9 cellular contexts compared by ENCODE assay signal in the genomic region with DNA sequence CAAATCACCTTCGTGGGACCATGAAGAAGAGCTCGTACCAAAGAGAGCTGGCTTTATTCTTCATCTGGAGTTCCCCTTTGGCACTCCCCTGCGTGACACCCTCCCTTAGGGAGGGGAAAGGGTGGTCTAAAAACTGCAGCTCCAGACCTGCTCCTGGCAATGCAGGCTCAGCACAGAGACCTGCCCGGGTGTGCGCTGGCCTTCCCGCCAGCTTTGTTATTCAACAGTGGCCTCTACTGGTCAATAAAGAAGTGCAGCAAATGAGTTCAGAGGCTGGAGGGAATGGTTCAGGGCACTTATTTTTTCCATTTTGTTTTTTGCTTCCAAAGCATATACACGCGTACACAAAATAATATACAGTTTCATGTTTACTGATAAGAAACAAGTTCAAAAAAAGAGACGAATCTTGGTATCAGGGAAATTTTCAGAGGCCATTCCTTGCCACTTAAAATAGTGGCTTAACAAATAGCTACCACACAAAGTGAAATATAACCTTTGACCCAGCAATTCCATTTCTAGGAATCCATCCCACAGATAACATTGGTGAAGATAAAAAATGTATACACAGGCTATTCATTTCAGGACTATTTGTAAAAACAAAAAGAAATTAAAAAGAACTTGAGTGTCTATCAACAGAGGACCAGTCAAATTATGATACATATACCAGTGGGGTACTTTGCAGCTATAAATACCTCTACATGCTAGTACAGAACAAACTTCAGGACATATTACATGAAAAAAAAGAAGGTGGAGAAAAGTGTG. TPM values are rescaled to one million over a fixed set of nuclear protein-coding genes. Genes with fewer than 3 reads are reported as not detected.
DNase-seq lines count a peak whose midpoint lies in the region; ATAC-seq and TF ChIP-seq lines count a peak whose summit lies in the region.
"Had no signal": no experiment of that assay in that cellular context is flagged by ENCODE, and none has a peak within 500 bp of the region (broad histone marks: within the 10 kb centered on the region; RNA-seq: fewer than 3 reads in every experiment).

No MANE protein-coding gene starts in this region.

- intact Hi-C loops in esophagus muscularis mucosa (cut with DNase I) = loop anchor here (2.0 kb wide), 1 partner anchor 283 kb away; no protein-coding TSS in a partner anchor
- intact Hi-C loops in aorta (cut with DNase I) = loop anchor here in 1 of 2 donors (10.0 kb wide), 2 partner anchors 279 to 489 kb away; a partner anchor contains a TSS

- WGBS in esophagus muscularis mucosa = 7% methylated on average over 9 of the region's 9 CpGs
- 11% methylated on average over 9 of the region's 9 CpGs for WGBS in aorta, 2 donors

- peak; percentile 60 for TF ChIP-seq CTCF in HL-60 (IDR thresholded peaks at IDR 0.05; ENCODE audit: insufficient read depth, low read length)
- peak; percentile 65 to 84 (median 74) for TF ChIP-seq CTCF in esophagus muscularis mucosa (IDR thresholded peaks at IDR 0.05)

- H3K36me3 ChIP-seq in esophagus muscularis mucosa = peaks cover 0 to 27% (median 13%) of the 10 kb centered on the region in 4 donors
- H3K36me3 ChIP-seq in aorta (ENCODE audit: control insufficient read depth in 1 of 2, insufficient read depth in 2 of 2, low read length in 1 of 2) = no peaks in the 10 kb centered on the region

- H3K4me3 ChIP-seq in HL-60 (replicated peaks; ENCODE audit: insufficient read depth, low read length) (no peak overlapping the region), esophagus muscularis mucosa (no peak overlapping the region), aorta (ENCODE audit: low read length in 2 of 2) (no peak overlapping the region)

- TF ChIP-seq EP300 in esophagus muscularis mucosa (IDR thresholded peaks at IDR 0.05) = no peak

- TF ChIP-seq POLR2A in esophagus muscularis mucosa (IDR thresholded peaks at IDR 0.05; ENCODE audit: low read depth) = no peak

- CTCF ChIA-PET in activated CD8-positive, alpha-beta memory T cell treated with anti-CD3 and anti-CD28 coated beads, Interleukin-2, amount 10 ng/mL, durations not matched to agents 7 days and 5 days (lab: Charles Lee) = interaction anchor here (0.6 to 2.3 kb wide), 52 partner anchors 8 to 776 kb away, joined by 3 to 99 read pairs (median 4); a partner anchor contains a TSS

- H3K27me3 Mint-ChIP-seq in activated CD8-positive, alpha-beta memory T cell treated with anti-CD3 and anti-CD28 coated beads, Interleukin-2, amount 10 ng/mL, durations not matched to agents 7 days and 5 days = no peaks in the 10 kb centered on the region
- no peaks in the 10 kb centered on the region for H3K27me3 Mint-ChIP-seq in naive thymus-derived CD8-positive, alpha-beta T cell
- H3K27me3 Mint-ChIP-seq: dendritic cell treated with granulocyte-macrophage colony-stimulating factor and Interleukin-4, amounts not matched to agents 40 ng/mL and 50 ng/mL, for 4 days had no signal

- POLR2A ChIA-PET in naive thymus-derived CD8-positive, alpha-beta T cell (lab: Charles Lee) = interaction anchor here (0.5 to 1.3 kb wide), 2 partner anchors 283 to 493 kb away, joined by 3 to 10 read pairs; no protein-coding TSS in a partner anchor

- H3K9me3 Mint-ChIP-seq in activated CD8-positive, alpha-beta memory T cell treated with anti-CD3 and anti-CD28 coated beads, Interleukin-2, amount 10 ng/mL, durations not matched to agents 7 days and 5 days (ENCODE audit: low read depth) = no peaks in the 10 kb centered on the region
- H3K9me3 Mint-ChIP-seq in naive thymus-derived CD8-positive, alpha-beta T cell = no peaks in the 10 kb centered on the region
- H3K9me3 Mint-ChIP-seq: dendritic cell treated with granulocyte-macrophage colony-stimulating factor and Interleukin-4, amounts not matched to agents 40 ng/mL and 50 ng/mL, for 4 days had no signal

- peak overlapping the region; percentile 32 for H3K27ac Mint-ChIP-seq in activated CD8-positive, alpha-beta memory T cell treated with anti-CD3 and anti-CD28 coated beads, Interleukin-2, amount 10 ng/mL, durations not matched to agents 7 days and 5 days
- H3K27ac Mint-ChIP-seq in naive thymus-derived CD8-positive, alpha-beta T cell = peak overlapping the region in 9 of 10 donors; percentile 37 to 85 (median 57)
- H3K27ac Mint-ChIP-seq: dendritic cell treated with granulocyte-macrophage colony-stimulating factor and Interleukin-4, amounts not matched to agents 40 ng/mL and 50 ng/mL, for 4 days had no signal

- peaks cover 40% of the 10 kb centered on the region for H3K4me1 Mint-ChIP-seq in activated CD8-positive, alpha-beta memory T cell treated with anti-CD3 and anti-CD28 coated beads, Interleukin-2, amount 10 ng/mL, durations not matched to agents 7 days and 5 days
- peaks cover 19 to 65% (median 59%) of the 10 kb centered on the region in 4 donors for H3K4me1 Mint-ChIP-seq in naive thymus-derived CD8-positive, alpha-beta T cell

- ATAC-seq in activated CD8-positive, alpha-beta memory T cell treated with anti-CD3 and anti-CD28 coated beads, Interleukin-2, amount 10 ng/mL, durations not matched to agents 7 days and 5 days = peak; percentile 93
- ATAC-seq in naive thymus-derived CD8-positive, alpha-beta T cell = peak; percentile 96
- peak; percentile 85 for ATAC-seq in aorta (ENCODE audit: low FRiP score)

- DNase-seq in DMS 273 (lab: John Stamatoyannopoulos, UW; ENCODE audit: unreplicated experiment) = peak; percentile 78
- DNase-seq in DMS 273 treated with DMSO at 0.1 percent for 48 hours (lab: John Stamatoyannopoulos, UW) = no peak
- DNase-seq in HL-60 (ENCODE audit: low read depth in 1 of 2, low spot score in 1 of 2) = peak in 1 of 2 experiments; percentile 58
- DNase-seq in NCI-H774 (lab: John Stamatoyannopoulos, UW) = peak; percentile 2
- DNase-seq in activated CD8-positive, alpha-beta memory T cell treated with anti-CD3 and anti-CD28 coated beads, Interleukin-2, amount 10 ng/mL, durations not matched to agents 7 days and 5 days = peak; percentile 64
- DNase-seq in esophagus muscularis mucosa (ENCODE audit: extremely low spot score) = no peak
- peak; percentile 41 to 78 (median 58) for DNase-seq in naive thymus-derived CD8-positive, alpha-beta T cell
- DNase-seq in aorta = no peak

- H3K36me3 Mint-ChIP-seq in activated CD8-positive, alpha-beta memory T cell treated with anti-CD3 and anti-CD28 coated beads, Interleukin-2, amount 10 ng/mL, durations not matched to agents 7 days and 5 days = peaks cover 32% of the 10 kb centered on the region
- H3K36me3 Mint-ChIP-seq in naive thymus-derived CD8-positive, alpha-beta T cell = peaks cover 0 to 58% (median 11%) of the 10 kb centered on the region in 3 donors

- H3K27ac ChIP-seq in HL-60 (replicated peaks) = no peak overlapping the region
- no peak overlapping the region for H3K27ac ChIP-seq in esophagus muscularis mucosa (replicated peaks in 1 of 4)
- H3K27ac ChIP-seq in aorta (ENCODE audit: low read depth in 1 of 2, low read length in 2 of 2) = no peak overlapping the region

- H3K4me3 Mint-ChIP-seq in activated CD8-positive, alpha-beta memory T cell treated with anti-CD3 and anti-CD28 coated beads, Interleukin-2, amount 10 ng/mL, durations not matched to agents 7 days and 5 days = no peak overlapping the region
- peak overlapping the region in 2 of 10 donors; percentile 15 to 22 for H3K4me3 Mint-ChIP-seq in naive thymus-derived CD8-positive, alpha-beta T cell
- H3K4me3 Mint-ChIP-seq: dendritic cell treated with granulocyte-macrophage colony-stimulating factor and Interleukin-4, amounts not matched to agents 40 ng/mL and 50 ng/mL, for 4 days had no signal

- H3K4me1 ChIP-seq in esophagus muscularis mucosa = peaks cover 9 to 26% (median 22%) of the 10 kb centered on the region in 4 donors
- no peaks in the 10 kb centered on the region for H3K4me1 ChIP-seq in aorta (ENCODE audit: control insufficient read depth in 1 of 2, insufficient read depth in 2 of 2, low read length in 2 of 2)

- H3K27me3 ChIP-seq in HL-60 (ENCODE audit: insufficient read depth, poor library complexity, severe bottlenecking) (no peaks in the 10 kb centered on the region), esophagus muscularis mucosa (no peaks in the 10 kb centered on the region), aorta (ENCODE audit: control insufficient read depth in 1 of 2, insufficient read depth in 2 of 2, low read length in 1 of 2) (no peaks in the 10 kb centered on the region)

- no peaks in the 10 kb centered on the region for H3K9me3 ChIP-seq in esophagus muscularis mucosa
- no peaks in the 10 kb centered on the region for H3K9me3 ChIP-seq in aorta (ENCODE audit: control insufficient read depth, low read length)

RNA-seq across cellular contexts. Expression of a gene that starts 8.2 kb away (rescaled TPM):
- total RNA-seq in activated CD8-positive, alpha-beta memory T cell treated with anti-CD3 and anti-CD28 coated beads, Interleukin-2, amount 10 ng/mL, durations not matched to agents 7 days and 5 days = 100 to 1,000 TPM; 103 to 121 TPM
- 100 to 1,000 TPM in 1 of 4 donors, 10 to 100 TPM in 3; 74.4 to 174 (median 81.7) TPM for total RNA-seq in esophagus muscularis mucosa
- total RNA-seq in naive thymus-derived CD8-positive, alpha-beta T cell = 100 to 1,000 TPM; 167 to 186 TPM
- polyA plus RNA-seq in naive thymus-derived CD8-positive, alpha-beta T cell = 10 to 100 TPM; 56.2 to 72.8 (median 62.3) TPM
- 10 to 100 TPM; 79.5 to 83.6 TPM for total RNA-seq in aorta
- polyA plus RNA-seq in aorta = 10 to 100 TPM; 46.8 to 60.0 TPM

RNA-seq across cellular contexts. Expression of a gene that starts 24.4 kb away (rescaled TPM):
- total RNA-seq in activated CD8-positive, alpha-beta memory T cell treated with anti-CD3 and anti-CD28 coated beads, Interleukin-2, amount 10 ng/mL, durations not matched to agents 7 days and 5 days = 10 to 100 TPM; 86.1 to 93.7 TPM
- total RNA-seq in esophagus muscularis mucosa = 10 to 100 TPM; 46.1 to 52.2 (median 48.6) TPM
- total RNA-seq in naive thymus-derived CD8-positive, alpha-beta T cell = 10 to 100 TPM; 50.2 to 54.6 TPM
- 10 to 100 TPM; 82.8 to 94.1 (median 86.7) TPM for polyA plus RNA-seq in naive thymus-derived CD8-positive, alpha-beta T cell
- total RNA-seq in aorta = 10 to 100 TPM; 63.2 to 68.9 TPM
- 10 to 100 TPM; 35.7 to 88.0 TPM for polyA plus RNA-seq in aorta

Comparison
In these comparisons a context has a peak if more than half of its experiments do, and no peak if none do; other contexts are left out.
1. DNase-seq: peak in DMS 273 (single experiment), NCI-H774 (single experiment), activated CD8-positive, alpha-beta memory T cell treated with anti-CD3 and anti-CD28 coated beads, Interleukin-2, amount 10 ng/mL, durations not matched to agents 7 days and 5 days (single experiment) and naive thymus-derived CD8-positive, alpha-beta T cell (10 of 10); none in DMS 273 treated with DMSO at 0.1 percent for 48 hours (single experiment), esophagus muscularis mucosa (single experiment) and aorta (0 of 2).
2. Peak in every context shown above with its lines, with median percentiles within 50 percentile points of each other: ATAC-seq.